In genomic region chr3:99838755-99839154, GRCh38 we compare ENCODE assay signal across 32 cellular contexts.
"Had no signal": no experiment of that assay in that cellular context is flagged by ENCODE, and none has a peak within 500 bp of the region (broad histone marks: within the 10 kb centered on the region; RNA-seq: fewer than 3 reads in every experiment).

No MANE protein-coding gene starts in this region.

- H3K9me3 ChIP-seq: MG63 had no signal

- DNase-seq: Karpas-422, Kasumi-1, MG63, MM.1S, MV-4-11, NCI-H1048, NCI-H1092, NCI-H1092 treated with DMSO at 0.1 percent for 48 hours, NCI-H1105, NCI-H1105 treated with DMSO at 0.1 percent for 48 hours, NCI-H1417, NCI-H1417 treated with DMSO at 0.1 percent for 48 hours, NCI-H1436, NCI-H1436 treated with DMSO at 0.1 percent for 48 hours, NCI-H146, NCI-H1694, NCI-H1694 treated with DMSO at 0.1 percent for 48 hours, NCI-H187, NCI-H187 treated with DMSO at 0.1 percent for 48 hours, NCI-H1930, NCI-H2029, NCI-H2029 treated with DMSO at 0.1 percent for 48 hours, NCI-H2081, NCI-H2081 treated with DMSO at 0.1 percent for 48 hours, NCI-H2107, NCI-H2227 treated with DMSO at 0.1 percent for 48 hours, NCI-H226, NCI-H345, NCI-H446, NCI-H446 treated with DMSO at 0.1 percent for 48 hours, NCI-H510A, NCI-H510A treated with DMSO at 0.1 percent for 48 hours had no signal

- H3K4me3 ChIP-seq: MG63 had no signal

- H3K27me3 ChIP-seq: MG63 had no signal
